Comparison of ENCODE assay signal across 1 cellular context in genomic region chr9:134007150-134007549, GRCh38.
TF ChIP-seq lines count a peak whose summit lies in the region.

No MANE protein-coding gene starts in this region.

TF ChIP-seq in IMR-90, 13 proteins besides CTCF, POLR2A, EP300 and RAD21:
- TF ChIP-seq NFE2L2 (IDR thresholded peaks at IDR 0.05; ENCODE audit: low read depth, low read length) (no peak), ELK1 (IDR thresholded peaks at IDR 0.05; ENCODE audit: borderline replicate concordance, low read depth, low read length) (no peak), MAFK (IDR thresholded peaks at IDR 0.05; ENCODE audit: low read depth, low read length) (no peak), RFX5 (IDR thresholded peaks at IDR 0.05; ENCODE audit: low read depth, low read length) (no peak), MXI1 (IDR thresholded peaks at IDR 0.05; ENCODE audit: borderline replicate concordance, low read depth, low read length) (no peak), SMC3 (IDR thresholded peaks at IDR 0.05; ENCODE audit: low read depth, low read length) (no peak), BHLHE40 (IDR thresholded peaks at IDR 0.05; ENCODE audit: low read depth, low read length) (no peak), USF2 (IDR thresholded peaks at IDR 0.05; ENCODE audit: low read depth, low read length) (no peak), CEBPB (IDR thresholded peaks at IDR 0.05; ENCODE audit: low read depth, low read length) (no peak), FOS (IDR thresholded peaks at IDR 0.05; ENCODE audit: low read depth, low read length) (no peak), MAZ (IDR thresholded peaks at IDR 0.05; ENCODE audit: borderline replicate concordance, low read depth, low read length) (no peak), RCOR1 (IDR thresholded peaks at IDR 0.05; ENCODE audit: insufficient replicate concordance, low read length) (no peak), CHD1 (IDR thresholded peaks at IDR 0.05; ENCODE audit: low read depth, low read length) (no peak)
